ENCODE assay signal across 8 cellular contexts in the genomic region with DNA sequence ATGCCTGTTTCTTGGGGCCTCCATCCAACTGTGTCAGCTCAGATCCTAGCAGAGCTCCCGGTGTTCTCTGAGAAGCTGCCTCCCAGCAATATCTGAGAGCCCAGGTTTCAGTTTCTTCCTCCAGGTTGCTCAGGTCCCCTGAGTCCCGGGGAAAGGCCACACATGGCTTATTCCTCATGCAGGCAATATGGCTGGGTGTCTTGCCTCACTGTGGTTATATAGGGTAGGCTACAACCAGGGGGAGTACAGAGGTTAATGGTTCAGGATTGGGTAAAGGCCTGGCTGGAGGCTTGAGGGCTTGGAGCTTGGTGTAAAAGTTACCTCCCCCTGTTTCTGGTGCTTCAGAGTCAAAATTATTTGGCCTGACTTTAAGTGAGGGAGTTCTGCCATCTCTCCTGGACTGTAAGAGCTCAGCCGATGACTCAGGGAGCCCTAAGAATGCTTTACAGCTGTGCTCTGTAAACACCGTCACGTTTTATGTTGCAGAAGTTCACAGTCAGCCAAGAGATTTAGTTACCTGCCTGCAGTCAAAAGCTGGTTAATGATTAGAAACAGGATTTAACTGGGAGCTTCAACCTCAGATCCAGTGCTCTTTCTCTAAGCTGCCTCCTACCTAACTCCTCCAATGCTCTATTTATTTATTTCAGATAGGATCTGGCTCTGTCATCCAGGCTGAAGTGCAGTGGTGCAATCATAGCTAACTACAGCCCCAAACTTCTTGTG. TPM values are rescaled to one million over a fixed set of nuclear protein-coding genes. Genes with fewer than 3 reads are reported as not detected.
DNase-seq lines count a peak whose midpoint lies in the region; TF ChIP-seq lines count a peak whose summit lies in the region.

No MANE protein-coding gene starts in this region.

- POLR2A ChIA-PET in OCI-LY7 (lab: Charles Lee) = interaction anchor here (0.6 to 1.6 kb wide), 10 partner anchors 18 to 152 kb away, joined by 3 to 7 read pairs (median 3); no protein-coding TSS in a partner anchor

- H3K4me3 ChIP-seq in OCI-LY7 (ENCODE audit: low read depth, low read length, poor library complexity, severe bottlenecking) (no peak overlapping the region), sigmoid colon (no peak overlapping the region)

- H3K9me3 ChIP-seq in OCI-LY7 (ENCODE audit: low read length) (no peaks in the 10 kb centered on the region), sigmoid colon (no peaks in the 10 kb centered on the region)

- H3K36me3 ChIP-seq in OCI-LY7 (ENCODE audit: insufficient read depth, low read length) (no peaks in the 10 kb centered on the region), sigmoid colon (no peaks in the 10 kb centered on the region)

- H2AFZ ChIP-seq in OCI-LY7 (ENCODE audit: low read length) = peak overlapping the region; percentile 85

- WGBS in sigmoid colon, 2 donors = 24 to 59% methylated on average over 5 of the region's 5 CpGs

- TF ChIP-seq CTCF in OCI-LY7 (conservative IDR thresholded peaks at IDR 0.05; ENCODE audit: low read length) (no peak), sigmoid colon (IDR thresholded peaks at IDR 0.05) (no peak)

- TF ChIP-seq EP300 in sigmoid colon (IDR thresholded peaks at IDR 0.05) = no peak

- H3K4me1 ChIP-seq in OCI-LY7 (ENCODE audit: insufficient read depth, low read length, poor library complexity, severe bottlenecking) = peaks cover 3% of the 10 kb centered on the region
- peaks cover 0 to 24% (median 22%) of the 10 kb centered on the region in 4 donors for H3K4me1 ChIP-seq in sigmoid colon

- no peaks in the 10 kb centered on the region for H3K9me2 ChIP-seq in OCI-LY7 (ENCODE audit: insufficient read depth, low read length)

- CTCF ChIA-PET in OCI-LY7 (lab: Charles Lee; ENCODE audit: unreplicated experiment) = interaction anchor here (0.9 to 1.6 kb wide), 3 partner anchors 10 to 449 kb away, joined by 3 to 6 read pairs (median 3); no protein-coding TSS in a partner anchor

- H3K79me2 ChIP-seq in OCI-LY7 (ENCODE audit: insufficient read depth, low read depth, low read length) = no peaks in the 10 kb centered on the region

- DNase-seq in GM04503 (ENCODE audit: low read depth) (peak; percentile 61), OCI-LY7 (ENCODE audit: low spot score) (no peak), glomerular visceral epithelial cell (ENCODE audit: extremely low spot score) (peak; percentile 84), sigmoid colon (peak; percentile 69), NCI-H1694 (lab: John Stamatoyannopoulos, UW) (no peak)
- DNase-seq in activated naive CD4-positive, alpha-beta T cell treated with Interleukin-2 at 50 U/mL for 16 hours = no peak
- DNase-seq in stimulated activated naive CD4-positive, alpha-beta T cell treated with Interleukin-2 at 50 U/mL for 16 hours (lab: John Stamatoyannopoulos, UW) = no peak
- no peak for DNase-seq in activated CD4-positive, alpha-beta T cell treated with anti-CD3 and anti-CD28 coated beads, Interleukin-2, amount 50 U/mL, for 48 hours

- H3K4me2 ChIP-seq in OCI-LY7 (ENCODE audit: low read length) = no peak overlapping the region

- H3K27ac ChIP-seq in OCI-LY7 (ENCODE audit: low read depth, low read length, poor library complexity, severe bottlenecking) = no peak overlapping the region
- H3K27ac ChIP-seq in sigmoid colon = peak overlapping the region; percentile 67 to 77 (median 72)

- no peaks in the 10 kb centered on the region for H4K20me1 ChIP-seq in OCI-LY7 (ENCODE audit: insufficient read depth, low read length)

- intact Hi-C loops in OCI-LY7 (cut with micrococcal nuclease; ENCODE audit: unreplicated experiment) (loop anchor here (10.0 kb wide), 1 partner anchor 148 kb away; no protein-coding TSS in a partner anchor), sigmoid colon (cut with DNase I) (loop anchor here (5.0 kb wide), 2 partner anchors 146 to 261 kb away; no protein-coding TSS in a partner anchor)

- H3K27me3 ChIP-seq in sigmoid colon = no peaks in the 10 kb centered on the region

- BruUV-seq in OCI-LY7 (replicated peaks; lab: Mats Ljungman, UMichigan) = no TSS peak

- no peak for TF ChIP-seq POLR2A in sigmoid colon (IDR thresholded peaks at IDR 0.05)

RNA-seq across cellular contexts. Expression of a gene that starts 24.3 kb away (rescaled TPM):
- total RNA-seq in OCI-LY7 (2014; rRNA removed; shearing (Covaris generic)) = 19.0 and 28.5 TPM in 2 replicates
- total RNA-seq in OCI-LY7 (2022) = 63.9 and 65.5 TPM in 2 replicates
- 10 to 100 TPM; 28.8 to 50.4 (median 37.0) TPM for total RNA-seq in sigmoid colon
- 10 to 100 TPM in 1 of 3 donors, 1 to 10 TPM in 2; 6.6 to 19.9 (median 7.4) TPM for polyA plus RNA-seq in sigmoid colon

RNA-seq across cellular contexts. Expression of a gene that starts 53.5 kb away (rescaled TPM):
- total RNA-seq in OCI-LY7 (2014; rRNA removed; shearing (Covaris generic)) = 21.9 and 31.7 TPM in 2 replicates
- 70.5 and 83.5 TPM in 2 replicates for total RNA-seq in OCI-LY7 (2022)
- 10 to 100 TPM; 14.3 to 25.2 (median 20.2) TPM for total RNA-seq in sigmoid colon
- 10 to 100 TPM; 21.6 to 33.8 (median 28.2) TPM for polyA plus RNA-seq in sigmoid colon

Comparison
In these comparisons a context has a peak if more than half of its experiments do, and no peak if none do; other contexts are left out.
1. DNase-seq: peak in GM04503 (single experiment), glomerular visceral epithelial cell (single experiment) and sigmoid colon (single experiment); none in OCI-LY7 (single experiment), activated naive CD4-positive, alpha-beta T cell treated with Interleukin-2 at 50 U/mL for 16 hours (single experiment), NCI-H1694 (single experiment), stimulated activated naive CD4-positive, alpha-beta T cell treated with Interleukin-2 at 50 U/mL for 16 hours (single experiment) and activated CD4-positive, alpha-beta T cell treated with anti-CD3 and anti-CD28 coated beads, Interleukin-2, amount 50 U/mL, for 48 hours (0 of 2).